ENCODE assay signal across 8 cellular contexts in the genomic region with DNA sequence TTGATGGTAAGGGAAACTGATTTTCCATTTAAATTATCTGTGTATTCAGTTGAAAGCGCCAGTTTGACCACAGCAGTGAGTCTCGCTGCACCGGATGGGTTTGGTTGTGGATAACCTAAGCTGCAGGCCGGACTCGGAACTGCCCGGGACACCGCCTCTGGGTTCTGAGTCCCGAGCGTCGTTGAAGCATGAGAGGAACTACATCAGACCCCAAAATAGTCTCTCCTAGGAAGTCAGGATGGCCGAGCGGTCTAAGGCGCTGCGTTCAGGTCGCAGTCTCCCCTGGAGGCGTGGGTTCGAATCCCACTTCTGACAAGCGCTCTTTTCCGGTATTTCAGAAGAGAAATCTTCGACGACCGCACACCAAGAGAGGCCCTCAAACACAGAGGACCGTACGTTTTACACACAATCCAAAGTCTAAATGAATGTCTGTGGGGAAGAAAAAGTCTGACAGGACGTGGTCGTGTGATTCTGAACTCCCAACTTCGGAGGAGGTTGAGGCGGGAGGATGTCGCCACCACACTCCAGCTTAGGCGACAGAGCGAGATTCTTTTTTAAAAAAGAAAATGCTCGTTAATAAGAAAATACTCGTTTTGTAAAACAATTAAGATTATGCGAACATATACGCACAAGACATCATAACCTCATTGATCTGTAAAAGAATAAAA. TPM values are rescaled to one million over a fixed set of nuclear protein-coding genes. Genes with fewer than 3 reads are reported as not detected.
A peak's percentile ranks its signal among the peaks of the same experiment; 100 is the strongest.
DNase-seq lines count a peak whose midpoint lies in the region; ATAC-seq and TF ChIP-seq lines count a peak whose summit lies in the region.

No MANE protein-coding gene starts in this region.

- H3K27ac ChIP-seq in CD8-positive, alpha-beta T cell (ENCODE audit: low read depth, low read length) = peak overlapping the region; percentile 60
- peak overlapping the region; percentile 81 for H3K27ac ChIP-seq in OCI-LY1 (ENCODE audit: low read depth, low read length, poor library complexity, severe bottlenecking)
- peak overlapping the region; percentile 78 for H3K27ac ChIP-seq in epithelial cell of prostate

- POLR2A ChIA-PET in CD8-positive, alpha-beta T cell (lab: Charles Lee) = interaction anchor here (0.6 to 2.7 kb wide), 16 partner anchors 10 to 371 kb away, joined by 3 to 19 read pairs (median 4); a partner anchor contains a TSS

- peaks cover 25% of the 10 kb centered on the region for H3K4me1 Mint-ChIP-seq in CD8-positive, alpha-beta T cell (ENCODE audit: low read depth)

- peak overlapping the region; percentile 57 for H3K4me3 ChIP-seq in CD8-positive, alpha-beta T cell (ENCODE audit: low read depth, low read length)
- H3K4me3 ChIP-seq in OCI-LY1 (ENCODE audit: low read depth, low read length, poor library complexity, severe bottlenecking) = peak overlapping the region; percentile 65
- H3K4me3 ChIP-seq in mucosa of descending colon = peak overlapping the region; percentile 4

- H3K36me3 ChIP-seq in CD8-positive, alpha-beta T cell (ENCODE audit: insufficient read depth, low read length) = no peaks in the 10 kb centered on the region
- no peaks in the 10 kb centered on the region for H3K36me3 ChIP-seq in OCI-LY1 (ENCODE audit: insufficient read depth, low read length)
- peaks cover 4% of the 10 kb centered on the region for H3K36me3 ChIP-seq in mucosa of descending colon (ENCODE audit: low read depth)

- H3K27me3 ChIP-seq in CD8-positive, alpha-beta T cell (ENCODE audit: insufficient read depth, low read length) = no peaks in the 10 kb centered on the region
- H3K27me3 ChIP-seq in OCI-LY1 (ENCODE audit: insufficient read depth, low read length) = no peaks in the 10 kb centered on the region; the same call in 1 of the 2 replicates

- no peaks in the 10 kb centered on the region for H3K9me2 ChIP-seq in OCI-LY1 (ENCODE audit: low read depth, low read length)

- no peak for TF ChIP-seq CTCF in CD8-positive, alpha-beta T cell (IDR thresholded peaks at IDR 0.05)
- TF ChIP-seq CTCF in OCI-LY1 (IDR thresholded peaks at IDR 0.05; ENCODE audit: low read length) = no peak
- TF ChIP-seq CTCF in mucosa of descending colon (IDR thresholded peaks at IDR 0.05) = no peak

- H3K4me1 ChIP-seq in CD8-positive, alpha-beta T cell (ENCODE audit: insufficient read depth, low read length) = peaks cover 17% of the 10 kb centered on the region
- peaks cover 26% of the 10 kb centered on the region for H3K4me1 ChIP-seq in OCI-LY1 (ENCODE audit: insufficient read depth, low read length, severe bottlenecking)
- H3K4me1 ChIP-seq in mucosa of descending colon (ENCODE audit: low read depth) = peaks cover 13% of the 10 kb centered on the region

- H3K36me3 Mint-ChIP-seq in CD8-positive, alpha-beta T cell = no peaks in the 10 kb centered on the region

- H3K4me3 Mint-ChIP-seq in CD8-positive, alpha-beta T cell = no peak overlapping the region

- H3K4me2 ChIP-seq in OCI-LY1 (ENCODE audit: low read length) = peak overlapping the region; percentile 67

- ATAC-seq in CD8-positive, alpha-beta T cell = peak; percentile 40
- ATAC-seq in GM21360 (IDR thresholded peaks at IDR 0.05; ENCODE audit: unreplicated experiment) (peak; percentile 46), mucosa of descending colon (peak; percentile 63)

- no peaks in the 10 kb centered on the region for H3K79me2 ChIP-seq in OCI-LY1 (ENCODE audit: insufficient read depth, low read length)

- no peaks in the 10 kb centered on the region for H3K9me3 Mint-ChIP-seq in CD8-positive, alpha-beta T cell

- peak; percentile 71 to 88 (median 81) for DNase-seq in CD8-positive, alpha-beta T cell
- peak; percentile 97 for DNase-seq in HS-5 (ENCODE audit: low read depth)
- DNase-seq in activated T-cell treated with anti-CD3 and anti-CD28 coated beads for 24 hours (ENCODE audit: low read depth) = peak; percentile 84
- peak; percentile 80 for DNase-seq in epithelial cell of prostate (ENCODE audit: low read depth, low spot score)
- DNase-seq in mucosa of descending colon = peak; percentile 85 to 88 (median 85)
- peak; percentile 56 for DNase-seq in stimulated activated CD8-positive, alpha-beta memory T cell treated with anti-CD3 and anti-CD28 coated beads, Interleukin-4, amount 100 ng/mL, for 24 hours (ENCODE audit: low read depth)

- H3K9ac ChIP-seq in OCI-LY1 (ENCODE audit: low read length) = peak overlapping the region; percentile 58

- intact Hi-C loops in CD8-positive, alpha-beta T cell (cut with DNase I, micrococcal nuclease) = loop anchor here (1.0 to 10.0 kb wide), 17 partner anchors 15 to 701 kb away; a partner anchor contains a TSS
- intact Hi-C loops in mucosa of descending colon (cut with DNase I, micrococcal nuclease) = loop anchor here (2.0 to 10.0 kb wide), 3 partner anchors 117 to 225 kb away; no protein-coding TSS in a partner anchor

- CTCF ChIA-PET in CD8-positive, alpha-beta T cell (lab: Charles Lee) = interaction anchor here (0.6 to 9.2 kb wide), 23 partner anchors 8 to 228 kb away, joined by 3 to 147 read pairs (median 4); a partner anchor contains a TSS

- no peaks in the 10 kb centered on the region for H3K27me3 Mint-ChIP-seq in CD8-positive, alpha-beta T cell (ENCODE audit: low read depth)

- H3F3A ChIP-seq in OCI-LY1 (ENCODE audit: insufficient read depth, low read length) = no peaks in the 10 kb centered on the region

- no peaks in the 10 kb centered on the region for H3K9me3 ChIP-seq in CD8-positive, alpha-beta T cell (ENCODE audit: low read length)
- H3K9me3 ChIP-seq in OCI-LY1 (ENCODE audit: low read length) (no peaks in the 10 kb centered on the region), mucosa of descending colon (no peaks in the 10 kb centered on the region)

- no peak overlapping the region for H3K27ac Mint-ChIP-seq in CD8-positive, alpha-beta T cell

- no peaks in the 10 kb centered on the region for H4K20me1 ChIP-seq in OCI-LY1 (ENCODE audit: insufficient read depth, low read length)

- no peak overlapping the region; the same call in 1 of the 2 replicates for H2AFZ ChIP-seq in OCI-LY1 (ENCODE audit: low read length)

RNA-seq across cellular contexts. Expression of a gene that starts 15.4 kb away (rescaled TPM):
- 1 to 10 TPM in 1 of 2 experiments, under 1 TPM in 1; 0.47 to 1.1 TPM for total RNA-seq in CD8-positive, alpha-beta T cell
- total RNA-seq in mucosa of descending colon = 1 to 10 TPM; 2.8 to 8.6 (median 4.3) TPM

RNA-seq across cellular contexts. Expression of a gene that starts 54.8 kb away (rescaled TPM):
- total RNA-seq in CD8-positive, alpha-beta T cell = 10 to 100 TPM; 32.8 to 35.2 TPM
- total RNA-seq in mucosa of descending colon = 10 to 100 TPM; 29.2 to 39.7 (median 35.4) TPM

RNA-seq across cellular contexts. Expression of a gene that starts 58.7 kb away (rescaled TPM):
- not detected for total RNA-seq in CD8-positive, alpha-beta T cell
- under 1 TPM; 0.16 to 0.51 (median 0.41) TPM for total RNA-seq in mucosa of descending colon

Comparison
In these comparisons a context has a peak if more than half of its experiments do, and no peak if none do; other contexts are left out.
1. Peak in every context shown above with its lines: DNase-seq, ATAC-seq, H3K4me3 ChIP-seq and H3K27ac ChIP-seq.
2. H3K4me3 ChIP-seq: peak in every context shown above with its lines; median percentile 65 in OCI-LY1; 57 in CD8-positive, alpha-beta T cell; 4 in mucosa of descending colon.